In genomic region chr10:88318803-88319202, GRCh38 we compare ENCODE assay signal across 13 cellular contexts.
DNase-seq lines count a peak whose midpoint lies in the region; ATAC-seq and TF ChIP-seq lines count a peak whose summit lies in the region.
"Had no signal": no experiment of that assay in that cellular context is flagged by ENCODE, and none has a peak within 500 bp of the region (broad histone marks: within the 10 kb centered on the region; RNA-seq: fewer than 3 reads in every experiment).

No MANE protein-coding gene starts in this region.

- H3K4me1 Mint-ChIP-seq in chondrocyte (ENCODE audit: low read depth) = no peaks in the 10 kb centered on the region

- H3K27ac ChIP-seq in SK-N-SH (ENCODE audit: low read depth in 2 of 2, low read length in 1 of 2) (no peak overlapping the region), neutrophil (no peak overlapping the region)

- H3F3A ChIP-seq in SK-N-SH (replicated peaks; ENCODE audit: insufficient read depth) = no peaks in the 10 kb centered on the region

- DNase-seq in SK-N-SH (no peak), HT1080 (ENCODE audit: low read depth) (peak; percentile 30), chondrocyte (ENCODE audit: low spot score) (no peak), SIG-M5 (lab: John Stamatoyannopoulos, UW) (no peak)
- DNase-seq: activated B cell treated with CpG ODN at 0.5 μM for 24 hours, AML-193, mesenchymal stem cell had no signal

- H3K9ac ChIP-seq in SK-N-SH = no peak overlapping the region

- H2AFZ ChIP-seq in SK-N-SH (ENCODE audit: low read depth) = no peak overlapping the region

- ATAC-seq in SK-N-SH treated with all-trans-retinoic acid at 6 μM for 48 hours = no peak
- ATAC-seq in GM19351 (IDR thresholded peaks at IDR 0.05; ENCODE audit: unreplicated experiment) = no peak
- ATAC-seq in HG02840 (IDR thresholded peaks at IDR 0.05; ENCODE audit: low FRiP score, unreplicated experiment) = no peak

- no peak; the same call in 1 of the 2 replicates for TF ChIP-seq RAD21 in SK-N-SH (IDR thresholded peaks at IDR 0.05; ENCODE audit: low read length)

- WGBS in SK-N-SH (ENCODE audit: low lambda C conversion rate) = 81% methylated on average over 2 of the region's 2 CpGs

- H3K36me3 ChIP-seq in SK-N-SH (replicated peaks in 1 of 2; ENCODE audit: control insufficient read depth in 1 of 2, insufficient read depth in 2 of 2, low read length in 1 of 2) (no peaks in the 10 kb centered on the region), neutrophil (no peaks in the 10 kb centered on the region)

- no peaks in the 10 kb centered on the region for H3K79me2 ChIP-seq in SK-N-SH (ENCODE audit: insufficient read depth)

- H4K20me1 ChIP-seq in SK-N-SH (ENCODE audit: insufficient read depth) = no peaks in the 10 kb centered on the region

- H3K36me3 Mint-ChIP-seq in chondrocyte (ENCODE audit: low read depth) = peaks cover 18% of the 10 kb centered on the region

- H3K4me3 ChIP-seq in SK-N-SH (ENCODE audit: low read depth in 2 of 2, low read length in 1 of 2) (no peak overlapping the region), neutrophil (ENCODE audit: low read depth in 1 of 2, low read length in 1 of 2) (no peak overlapping the region)

- H3K4me1 ChIP-seq in SK-N-SH (ENCODE audit: control insufficient read depth in 1 of 2, insufficient read depth in 2 of 2, low read depth in 1 of 2, low read length in 1 of 2) (no peaks in the 10 kb centered on the region; a peak in 1 of 4 replicates), neutrophil (ENCODE audit: control insufficient read depth in 1 of 2, insufficient read depth in 1 of 2, low read depth in 1 of 2, low read length in 1 of 2) (no peaks in the 10 kb centered on the region)

- POLR2A ChIA-PET in SK-N-SH (lab: Yijun Ruan, JAX) = no interaction called here

- no peaks in the 10 kb centered on the region for H3K9me2 ChIP-seq in SK-N-SH

- H3K4me3 Mint-ChIP-seq in chondrocyte (ENCODE audit: unreplicated experiment) = no peak overlapping the region
- H3K4me3 Mint-ChIP-seq: activated B cell treated with CpG ODN at 0.5 μM for 24 hours; activated naive CD8-positive, alpha-beta T cell; stimulated activated naive CD8-positive, alpha-beta T cell treated with anti-CD3 and anti-CD28 coated beads, Interleukin-15, Interleukin-2, amounts not matched to agents 100 ng/mL and 50 ng/mL, for 24 hours had no signal

- no peak overlapping the region for H3K4me2 ChIP-seq in SK-N-SH

- H3K9me3 Mint-ChIP-seq in chondrocyte (ENCODE audit: low read depth) = peaks cover 40% of the 10 kb centered on the region

- H3K27ac Mint-ChIP-seq in chondrocyte (ENCODE audit: unreplicated experiment) = no peak overlapping the region
- H3K27ac Mint-ChIP-seq: activated B cell treated with CpG ODN at 0.5 μM for 24 hours; activated naive CD8-positive, alpha-beta T cell; stimulated activated naive CD8-positive, alpha-beta T cell treated with anti-CD3 and anti-CD28 coated beads, Interleukin-15, Interleukin-2, amounts not matched to agents 100 ng/mL and 50 ng/mL, for 24 hours had no signal

- CTCF ChIA-PET in SK-N-SH (lab: Yijun Ruan, JAX) = interaction anchor here (1.0 kb wide), 1 partner anchor 198 kb away, joined by 4 read pairs; no protein-coding TSS in a partner anchor

- peaks cover 11% of the 10 kb centered on the region; the same call in 1 of the 2 replicates for H3K9me3 ChIP-seq in SK-N-SH
- H3K9me3 ChIP-seq in neutrophil = no peaks in the 10 kb centered on the region

- no peak for TF ChIP-seq EP300 in SK-N-SH (IDR thresholded peaks at IDR 0.05; ENCODE audit: borderline replicate concordance in 1 of 2, low read depth in 1 of 2, low read length in 1 of 2)

- TF ChIP-seq CTCF in SK-N-SH (IDR thresholded peaks at IDR 0.05) = peak; percentile 39
- peak; percentile 35 for TF ChIP-seq CTCF in chondrocyte (IDR thresholded peaks at IDR 0.05)
- peak; percentile 13 for TF ChIP-seq CTCF in neutrophil (IDR thresholded peaks at IDR 0.05)

- H3K27me3 ChIP-seq in SK-N-SH (ENCODE audit: insufficient read depth) (no peaks in the 10 kb centered on the region), neutrophil (no peaks in the 10 kb centered on the region)

- H3K27me3 Mint-ChIP-seq in chondrocyte (ENCODE audit: low read depth) = no peaks in the 10 kb centered on the region
- H3K27me3 Mint-ChIP-seq: activated B cell treated with CpG ODN at 0.5 μM for 24 hours; activated naive CD8-positive, alpha-beta T cell; stimulated activated naive CD8-positive, alpha-beta T cell treated with anti-CD3 and anti-CD28 coated beads, Interleukin-15, Interleukin-2, amounts not matched to agents 100 ng/mL and 50 ng/mL, for 24 hours had no signal

TF ChIP-seq in SK-N-SH, 30 proteins besides CTCF, POLR2A, EP300 and RAD21:
- TF ChIP-seq RFX5 (IDR thresholded peaks at IDR 0.05; ENCODE audit: low read length) (no peak), GABPA (IDR thresholded peaks at IDR 0.05; ENCODE audit: low read depth) (no peak), NFIC (IDR thresholded peaks at IDR 0.05; ENCODE audit: borderline replicate concordance) (no peak), FOSL2 (IDR thresholded peaks at IDR 0.05; ENCODE audit: borderline replicate concordance, low read depth) (no peak), NRF1 (IDR thresholded peaks at IDR 0.05; ENCODE audit: low read depth, low read length) (no peak), PBX3 (IDR thresholded peaks at IDR 0.05) (no peak), RCOR1 (IDR thresholded peaks at IDR 0.05; ENCODE audit: low read length) (no peak), SMC3 (IDR thresholded peaks at IDR 0.05; ENCODE audit: low read depth, low read length) (no peak)
- TF ChIP-seq, protein P1, sequence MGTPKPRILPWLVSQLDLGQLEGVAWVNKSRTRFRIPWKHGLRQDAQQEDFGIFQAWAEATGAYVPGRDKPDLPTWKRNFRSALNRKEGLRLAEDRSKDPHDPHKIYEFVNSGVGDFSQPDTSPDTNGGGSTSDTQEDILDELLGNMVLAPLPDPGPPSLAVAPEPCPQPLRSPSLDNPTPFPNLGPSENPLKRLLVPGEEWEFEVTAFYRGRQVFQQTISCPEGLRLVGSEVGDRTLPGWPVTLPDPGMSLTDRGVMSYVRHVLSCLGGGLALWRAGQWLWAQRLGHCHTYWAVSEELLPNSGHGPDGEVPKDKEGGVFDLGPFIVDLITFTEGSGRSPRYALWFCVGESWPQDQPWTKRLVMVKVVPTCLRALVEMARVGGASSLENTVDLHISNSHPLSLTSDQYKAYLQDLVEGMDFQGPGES (IDR thresholded peaks at IDR 0.05; ENCODE audit: low read depth, low read length) = no peak
TF ChIP-seq in SK-N-SH: peak in this region for 0.

TF ChIP-seq in SK-N-SH treated with all-trans-retinoic acid at 6 μM for 48 hours, 23 proteins besides CTCF, POLR2A, EP300 and RAD21 (continues in another document):
- TF ChIP-seq ZFP30 (CRISPR knock-in tag; IDR thresholded peaks at IDR 0.05) (no peak), ESRRG (CRISPR knock-in tag; IDR thresholded peaks at IDR 0.05) (no peak), TOX (CRISPR knock-in tag; IDR thresholded peaks at IDR 0.05; ENCODE audit: borderline replicate concordance) (no peak), ZFP3 (CRISPR knock-in tag; IDR thresholded peaks at IDR 0.05) (no peak), PPARA (CRISPR knock-in tag; IDR thresholded peaks at IDR 0.05; ENCODE audit: borderline replicate concordance) (no peak), CSDC2 (CRISPR knock-in tag; IDR thresholded peaks at IDR 0.05) (no peak), CREB5 (CRISPR knock-in tag; IDR thresholded peaks at IDR 0.05; ENCODE audit: low read depth) (no peak), ISL1 (CRISPR knock-in tag; IDR thresholded peaks at IDR 0.05) (no peak), RARB (CRISPR knock-in tag; IDR thresholded peaks at IDR 0.05) (no peak), ZC3H10 (CRISPR knock-in tag; IDR thresholded peaks at IDR 0.05) (no peak), CSRNP3 (CRISPR knock-in tag; IDR thresholded peaks at IDR 0.05) (no peak), ZNF565 (CRISPR knock-in tag; conservative IDR thresholded peaks at IDR 0.05; ENCODE audit: low read depth) (no peak), ARNTL (CRISPR knock-in tag; IDR thresholded peaks at IDR 0.05; ENCODE audit: borderline replicate concordance, low read depth) (no peak)
- TF ChIP-seq, protein P2, sequence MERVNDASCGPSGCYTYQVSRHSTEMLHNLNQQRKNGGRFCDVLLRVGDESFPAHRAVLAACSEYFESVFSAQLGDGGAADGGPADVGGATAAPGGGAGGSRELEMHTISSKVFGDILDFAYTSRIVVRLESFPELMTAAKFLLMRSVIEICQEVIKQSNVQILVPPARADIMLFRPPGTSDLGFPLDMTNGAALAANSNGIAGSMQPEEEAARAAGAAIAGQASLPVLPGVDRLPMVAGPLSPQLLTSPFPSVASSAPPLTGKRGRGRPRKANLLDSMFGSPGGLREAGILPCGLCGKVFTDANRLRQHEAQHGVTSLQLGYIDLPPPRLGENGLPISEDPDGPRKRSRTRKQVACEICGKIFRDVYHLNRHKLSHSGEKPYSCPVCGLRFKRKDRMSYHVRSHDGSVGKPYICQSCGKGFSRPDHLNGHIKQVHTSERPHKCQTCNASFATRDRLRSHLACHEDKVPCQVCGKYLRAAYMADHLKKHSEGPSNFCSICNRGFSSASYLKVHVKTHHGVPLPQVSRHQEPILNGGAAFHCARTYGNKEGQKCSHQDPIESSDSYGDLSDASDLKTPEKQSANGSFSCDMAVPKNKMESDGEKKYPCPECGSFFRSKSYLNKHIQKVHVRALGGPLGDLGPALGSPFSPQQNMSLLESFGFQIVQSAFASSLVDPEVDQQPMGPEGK (CRISPR knock-in tag; IDR thresholded peaks at IDR 0.05; ENCODE audit: borderline replicate concordance) = no peak
